In genomic region chr3:39319249-39319648, GRCh38 we compare ENCODE assay signal across 9 cellular contexts. TPM values are rescaled to one million over a fixed set of nuclear protein-coding genes. Genes with fewer than 3 reads are reported as not detected.
"Had no signal": no experiment of that assay in that cellular context is flagged by ENCODE, and none has a peak within 500 bp of the region (broad histone marks: within the 10 kb centered on the region; RNA-seq: fewer than 3 reads in every experiment).

No MANE protein-coding gene starts in this region.

- FAIRE-seq: G401.6, GM12878, GM12891, GM12892, GM18507, GM19239 had no signal

- H3K4me3 ChIP-seq: GM12878 had no signal

- ATAC-seq: GM12878 had no signal

- DNase-seq: GDM1, GF-D8 had no signal

RNA-seq across cellular contexts. Expression of gene CCR8, which starts 10.3 kb away (rescaled TPM):
- total RNA-seq: G401 had no signal

RNA-seq across cellular contexts. Expression of gene CX3CR1, which starts 39.4 kb away (rescaled TPM):
- total RNA-seq: G401 had no signal
